Comparison of ENCODE assay signal across 13 cellular contexts in genomic region chr10:18005781-18006456, GRCh38. TPM values are rescaled to one million over a fixed set of nuclear protein-coding genes. Genes with fewer than 3 reads are reported as not detected.
DNase-seq lines count a peak whose midpoint lies in the region; ATAC-seq and TF ChIP-seq lines count a peak whose summit lies in the region.
"Had no signal": no experiment of that assay in that cellular context is flagged by ENCODE, and none has a peak within 500 bp of the region (broad histone marks: within the 10 kb centered on the region; RNA-seq: fewer than 3 reads in every experiment).

No MANE protein-coding gene starts in this region.

- intact Hi-C loops in Calu3 (cut with micrococcal nuclease; ENCODE audit: unreplicated experiment) = no loop called here

- no peaks in the 10 kb centered on the region for H3K9me3 Mint-ChIP-seq in Calu3 (ENCODE audit: low read depth, unreplicated experiment)
- no peaks in the 10 kb centered on the region for H3K9me3 Mint-ChIP-seq in stimulated activated naive B cell treated with anti-CD40 and anti-IgM and Interleukin-4, amounts not matched to agents 10 μg/mL and 1 μg/mL and 100 μg/mL, for 72 hours
- H3K9me3 Mint-ChIP-seq: central memory CD8-positive, alpha-beta T cell; T-helper 2 cell treated with Interferon-gamma antibody and Interleukin-4, amounts not matched to agents 5 μg/mL and 100 μg/mL, for 36 hours had no signal

- no peaks in the 10 kb centered on the region for H3K4me1 Mint-ChIP-seq in Calu3 (ENCODE audit: low read depth, unreplicated experiment)
- peaks cover 10 to 13% of the 10 kb centered on the region in 2 donors for H3K4me1 Mint-ChIP-seq in stimulated activated naive B cell treated with anti-CD40 and anti-IgM and Interleukin-4, amounts not matched to agents 10 μg/mL and 1 μg/mL and 100 μg/mL, for 72 hours
- H3K4me1 Mint-ChIP-seq: central memory CD8-positive, alpha-beta T cell had no signal

- H3K27ac ChIP-seq in SJSA1 = peak overlapping the region; percentile 16
- no peak overlapping the region for H3K27ac ChIP-seq in suprapubic skin
- H3K27ac ChIP-seq: pancreas had no signal

- ATAC-seq in stimulated activated naive B cell treated with anti-CD40 and anti-IgM and Interleukin-4, amounts not matched to agents 10 μg/mL and 1 μg/mL and 100 μg/mL, for 72 hours (replicated peaks) = no peak

- H3K9me3 ChIP-seq in SJSA1 (replicated peaks) = no peaks in the 10 kb centered on the region
- H3K9me3 ChIP-seq in suprapubic skin = no peaks in the 10 kb centered on the region
- H3K9me3 ChIP-seq: pancreas had no signal

- H3K4me3 Mint-ChIP-seq in Calu3 (ENCODE audit: low read depth, unreplicated experiment) = peak overlapping the region; percentile 24
- H3K4me3 Mint-ChIP-seq in stimulated activated naive B cell treated with anti-CD40 and anti-IgM and Interleukin-4, amounts not matched to agents 10 μg/mL and 1 μg/mL and 100 μg/mL, for 72 hours = no peak overlapping the region
- H3K4me3 Mint-ChIP-seq: central memory CD8-positive, alpha-beta T cell; T-helper 2 cell treated with Interferon-gamma antibody and Interleukin-4, amounts not matched to agents 5 μg/mL and 100 μg/mL, for 36 hours had no signal

- peaks cover 36% of the 10 kb centered on the region for H3K27me3 Mint-ChIP-seq in Calu3 (ENCODE audit: unreplicated experiment)
- H3K27me3 Mint-ChIP-seq in stimulated activated naive B cell treated with anti-CD40 and anti-IgM and Interleukin-4, amounts not matched to agents 10 μg/mL and 1 μg/mL and 100 μg/mL, for 72 hours = no peaks in the 10 kb centered on the region

- peaks cover 20% of the 10 kb centered on the region for H3K4me1 ChIP-seq in SJSA1 (replicated peaks)
- no peaks in the 10 kb centered on the region for H3K4me1 ChIP-seq in suprapubic skin

- DNase-seq in Calu3 = no peak
- DNase-seq in SJSA1 (ENCODE audit: low read depth in 1 of 2, low spot score in 2 of 2) = peak; percentile 57 to 74
- DNase-seq in fibroblast of pulmonary artery (ENCODE audit: low read depth) = peak; percentile 78
- DNase-seq in pulmonary artery endothelial cell (ENCODE audit: low read depth, low spot score) = peak; percentile 32
- no peak for DNase-seq in stimulated activated naive B cell treated with anti-CD40 and anti-IgM and Interleukin-4, amounts not matched to agents 10 μg/mL and 1 μg/mL and 100 μg/mL, for 72 hours
- no peak for DNase-seq in RKO (ENCODE audit: low spot score)
- DNase-seq in suprapubic skin (ENCODE audit: low spot score in 2 of 2) = no peak
- DNase-seq in SHP77 treated with DMSO at 0.1 percent for 48 hours (lab: John Stamatoyannopoulos, UW) = no peak
- DNase-seq: DMS153, pancreas had no signal

- H3K4me3 ChIP-seq in SJSA1 (peak overlapping the region; percentile 5), fibroblast of pulmonary artery (replicated peaks; ENCODE audit: low read depth, low read length) (peak overlapping the region; percentile 21), suprapubic skin (no peak overlapping the region)
- H3K4me3 ChIP-seq: pancreas had no signal

- no peaks in the 10 kb centered on the region for H3K36me3 ChIP-seq in SJSA1
- H3K36me3 ChIP-seq in suprapubic skin = no peaks in the 10 kb centered on the region
- H3K36me3 ChIP-seq: pancreas had no signal

- H3K27ac Mint-ChIP-seq in Calu3 (ENCODE audit: unreplicated experiment) = no peak overlapping the region
- no peak overlapping the region for H3K27ac Mint-ChIP-seq in stimulated activated naive B cell treated with anti-CD40 and anti-IgM and Interleukin-4, amounts not matched to agents 10 μg/mL and 1 μg/mL and 100 μg/mL, for 72 hours
- H3K27ac Mint-ChIP-seq: T-helper 2 cell treated with Interferon-gamma antibody and Interleukin-4, amounts not matched to agents 5 μg/mL and 100 μg/mL, for 36 hours had no signal

- no TSS peak for BruUV-seq in Calu3 (replicated peaks; lab: Mats Ljungman, UMichigan)

- WGBS in suprapubic skin = 3% methylated on average over 6 of the region's 6 CpGs

- no peak for TF ChIP-seq POLR2A in suprapubic skin (IDR thresholded peaks at IDR 0.05)

- H3K36me3 Mint-ChIP-seq in Calu3 (ENCODE audit: insufficient read depth, unreplicated experiment) = no peaks in the 10 kb centered on the region
- peaks cover 0 to 2% of the 10 kb centered on the region in 2 donors for H3K36me3 Mint-ChIP-seq in stimulated activated naive B cell treated with anti-CD40 and anti-IgM and Interleukin-4, amounts not matched to agents 10 μg/mL and 1 μg/mL and 100 μg/mL, for 72 hours

- TF ChIP-seq EP300 in suprapubic skin (IDR thresholded peaks at IDR 0.05) = no peak

- TF ChIP-seq CTCF in Calu3 (IDR thresholded peaks at IDR 0.05; ENCODE audit: unreplicated experiment) = no peak
- no peak for TF ChIP-seq CTCF in fibroblast of pulmonary artery (IDR thresholded peaks at IDR 0.05; ENCODE audit: low read length, missing control alignments)
- no peak for TF ChIP-seq CTCF in suprapubic skin (IDR thresholded peaks at IDR 0.05)

- H3K27me3 ChIP-seq in SJSA1 (replicated peaks) (no peaks in the 10 kb centered on the region), suprapubic skin (no peaks in the 10 kb centered on the region)
- H3K27me3 ChIP-seq: pancreas had no signal

- CTCF ChIA-PET in Calu3 (lab: Charles Lee) = no interaction called here

RNA-seq across cellular contexts. Expression of gene SLC39A12, which starts 54.2 kb away (rescaled TPM):
- total RNA-seq in Calu3 (2022) (not detected in 2 replicates), pulmonary artery endothelial cell (not detected in 2 replicates), suprapubic skin (not detected)
- not detected in 2 replicates for total RNA-seq in SJSA1 (2014; rRNA removed; shearing (Covaris generic))
- total RNA-seq: NCI-H460, pancreas had no signal

Comparison
In these comparisons a context has a peak if more than half of its experiments do, and no peak if none do; other contexts are left out.
1. DNase-seq: peak in SJSA1 (2 of 2), fibroblast of pulmonary artery (single experiment) and pulmonary artery endothelial cell (single experiment); none in Calu3 (single experiment), stimulated activated naive B cell treated with anti-CD40 and anti-IgM and Interleukin-4, amounts not matched to agents 10 μg/mL and 1 μg/mL and 100 μg/mL, for 72 hours (single experiment), RKO (single experiment), suprapubic skin (0 of 2) and SHP77 treated with DMSO at 0.1 percent for 48 hours (single experiment).